In genomic region chr2:227598835-227599503, GRCh38 we compare ENCODE assay signal across 21 cellular contexts. TPM values are rescaled to one million over a fixed set of nuclear protein-coding genes. Genes with fewer than 3 reads are reported as not detected.
"Had no signal": no experiment of that assay in that cellular context is flagged by ENCODE, and none has a peak within 500 bp of the region (broad histone marks: within the 10 kb centered on the region; RNA-seq: fewer than 3 reads in every experiment).

Gene SCYGR2 (plus strand): TSS chr2:227598893. CDS start chr2:227598893, 0 bp downstream.

RNA-seq across cellular contexts. Expression of gene SCYGR2, which starts in this region (rescaled TPM):
- total RNA-seq: dermis microvascular lymphatic vessel endothelial cell; fibroblast of lung; foreskin keratinocyte; gastroesophageal sphincter; heart left ventricle; hepatocyte; kidney; left lobe of liver; liver; lung; mucosa of gallbladder; naive thymus-derived CD8-positive, alpha-beta T cell; osteoblast; prostate gland; right cardiac atrium; sigmoid colon; spleen; testis; upper lobe of left lung had no signal
- polyA plus RNA-seq: esophagus; fibroblast of lung; foreskin keratinocyte; heart left ventricle; hepatocyte; liver; lung; naive thymus-derived CD8-positive, alpha-beta T cell; neural cell; right cardiac atrium; sigmoid colon; spleen had no signal
